10 cellular contexts compared by ENCODE assay signal in the genomic region with DNA sequence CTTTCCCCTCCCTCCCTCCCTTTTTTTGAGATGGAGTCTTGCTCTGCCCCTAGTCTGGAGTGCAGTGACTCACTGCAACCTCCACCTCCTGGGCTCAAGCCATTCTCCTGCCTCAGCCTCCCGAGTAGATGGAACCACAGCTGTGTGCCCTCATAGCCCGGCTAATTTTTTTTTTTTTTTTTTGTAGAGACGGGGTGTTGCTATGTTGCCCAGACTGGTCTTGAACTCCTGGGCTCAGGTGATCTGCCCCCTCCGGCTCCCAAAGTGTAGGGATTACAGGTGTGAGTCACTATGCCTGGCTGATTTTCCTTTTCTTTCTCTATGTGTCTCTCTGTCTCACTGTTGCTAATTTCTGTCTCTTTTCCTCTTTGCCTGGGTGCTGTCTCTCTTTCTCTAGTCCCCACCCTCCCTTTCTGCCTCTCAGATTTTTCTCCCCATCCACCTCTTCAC.
A peak's percentile ranks its signal among the peaks of the same experiment; 100 is the strongest.
DNase-seq lines count a peak whose midpoint lies in the region; ATAC-seq, FAIRE-seq and TF ChIP-seq lines count a peak whose summit lies in the region.
"Had no signal": no experiment of that assay in that cellular context is flagged by ENCODE, and none has a peak within 500 bp of the region (broad histone marks: within the 10 kb centered on the region; RNA-seq: fewer than 3 reads in every experiment).

No MANE protein-coding gene starts in this region.

- ATAC-seq in SK-N-SH treated with all-trans-retinoic acid at 6 μM for 48 hours (peak; percentile 16; the same call in 2 of the 3 replicates), GM19324 (IDR thresholded peaks at IDR 0.05; ENCODE audit: low FRiP score, unreplicated experiment) (no peak)
- no peak for ATAC-seq in stimulated activated effector memory CD8-positive, alpha-beta T cell treated with anti-CD3 and anti-CD28 coated beads, Interleukin-12 subunit alpha, Interleukin-12 subunit beta, amount 100 ng/mL, for 72 hours

- H3K4me1 ChIP-seq in esophagus squamous epithelium = peaks cover 11 to 42% (median 18%) of the 10 kb centered on the region in 3 donors

- no peak overlapping the region for H3K27ac ChIP-seq in esophagus squamous epithelium

- H3K9me3 ChIP-seq in esophagus squamous epithelium = no peaks in the 10 kb centered on the region

- H3K36me3 ChIP-seq in esophagus squamous epithelium = peaks cover 0 to 26% (median 20%) of the 10 kb centered on the region in 3 donors

- CTCF ChIA-PET in activated naive CD4-positive, alpha-beta T cell treated with anti-CD3 and anti-CD28 coated beads, Interleukin-2, amount 10 ng/mL, durations not matched to agents 7 days and 5 days (lab: Charles Lee) = no interaction called here

- H3K4me1 Mint-ChIP-seq in activated naive CD4-positive, alpha-beta T cell treated with anti-CD3 and anti-CD28 coated beads, Interleukin-2, amount 10 ng/mL, durations not matched to agents 7 days and 5 days = peaks cover 25% of the 10 kb centered on the region
- peaks cover 30% of the 10 kb centered on the region for H3K4me1 Mint-ChIP-seq in stimulated activated effector memory CD8-positive, alpha-beta T cell treated with anti-CD3 and anti-CD28 coated beads, Interleukin-12 subunit alpha, Interleukin-12 subunit beta, amount 100 ng/mL, for 72 hours

- intact Hi-C loops in esophagus squamous epithelium (cut with DNase I) = no loop called here

- no peaks in the 10 kb centered on the region for H3K36me3 Mint-ChIP-seq in activated naive CD4-positive, alpha-beta T cell treated with anti-CD3 and anti-CD28 coated beads, Interleukin-2, amount 10 ng/mL, durations not matched to agents 7 days and 5 days
- peaks cover 7% of the 10 kb centered on the region for H3K36me3 Mint-ChIP-seq in stimulated activated effector memory CD8-positive, alpha-beta T cell treated with anti-CD3 and anti-CD28 coated beads, Interleukin-12 subunit alpha, Interleukin-12 subunit beta, amount 100 ng/mL, for 72 hours

- FAIRE-seq in GM12892 (lab: Jason Lieb, UNC) = no peak

- no peak for DNase-seq in activated naive CD4-positive, alpha-beta T cell treated with anti-CD3 and anti-CD28 coated beads, Interleukin-2, amount 10 ng/mL, durations not matched to agents 7 days and 5 days
- no peak for DNase-seq in activated naive CD4-positive, alpha-beta T cell (lab: John Stamatoyannopoulos, UW)
- DNase-seq in esophagus squamous epithelium (lab: John Stamatoyannopoulos, UW) (no peak), NCI-H524 treated with DMSO at 0.1 percent for 48 hours (lab: John Stamatoyannopoulos, UW) (no peak), GM12892 (ENCODE audit: insufficient read length) (no peak)
- no peak for DNase-seq in stimulated activated effector memory CD8-positive, alpha-beta T cell treated with anti-CD3 and anti-CD28 coated beads, Interleukin-12 subunit alpha, Interleukin-12 subunit beta, amount 100 ng/mL, for 72 hours (ENCODE audit: low spot score in 2 of 2)
- DNase-seq: amniotic stem cell had no signal

- H3K4me3 Mint-ChIP-seq in activated naive CD4-positive, alpha-beta T cell treated with anti-CD3 and anti-CD28 coated beads, Interleukin-2, amount 10 ng/mL, durations not matched to agents 7 days and 5 days = peak overlapping the region; percentile 6
- peak overlapping the region; percentile 63 for H3K4me3 Mint-ChIP-seq in stimulated activated effector memory CD8-positive, alpha-beta T cell treated with anti-CD3 and anti-CD28 coated beads, Interleukin-12 subunit alpha, Interleukin-12 subunit beta, amount 100 ng/mL, for 72 hours

- H3K9me3 Mint-ChIP-seq in activated naive CD4-positive, alpha-beta T cell treated with anti-CD3 and anti-CD28 coated beads, Interleukin-2, amount 10 ng/mL, durations not matched to agents 7 days and 5 days = no peaks in the 10 kb centered on the region
- no peaks in the 10 kb centered on the region for H3K9me3 Mint-ChIP-seq in stimulated activated effector memory CD8-positive, alpha-beta T cell treated with anti-CD3 and anti-CD28 coated beads, Interleukin-12 subunit alpha, Interleukin-12 subunit beta, amount 100 ng/mL, for 72 hours

- TF ChIP-seq POLR2A in esophagus squamous epithelium (IDR thresholded peaks at IDR 0.05) = no peak
- TF ChIP-seq POLR2A in GM12892 (IDR thresholded peaks at IDR 0.05; ENCODE audit: low read depth, low read length) = no peak

- WGBS in esophagus squamous epithelium, 2 donors = 24 to 41% methylated on average over 4 of the region's 4 CpGs

- H3K27me3 ChIP-seq in esophagus squamous epithelium = peaks cover 0 to 30% (median 0%) of the 10 kb centered on the region in 4 donors

- H3K27ac Mint-ChIP-seq in activated naive CD4-positive, alpha-beta T cell treated with anti-CD3 and anti-CD28 coated beads, Interleukin-2, amount 10 ng/mL, durations not matched to agents 7 days and 5 days = no peak overlapping the region
- H3K27ac Mint-ChIP-seq in stimulated activated effector memory CD8-positive, alpha-beta T cell treated with anti-CD3 and anti-CD28 coated beads, Interleukin-12 subunit alpha, Interleukin-12 subunit beta, amount 100 ng/mL, for 72 hours = no peak overlapping the region

- peak overlapping the region in 3 of 4 donors; percentile 24 to 58 (median 32) for H3K4me3 ChIP-seq in esophagus squamous epithelium
- H3K4me3 ChIP-seq: lung had no signal

- TF ChIP-seq CTCF in esophagus squamous epithelium (IDR thresholded peaks at IDR 0.05) = no peak

- peaks cover 48% of the 10 kb centered on the region for H3K27me3 Mint-ChIP-seq in activated naive CD4-positive, alpha-beta T cell treated with anti-CD3 and anti-CD28 coated beads, Interleukin-2, amount 10 ng/mL, durations not matched to agents 7 days and 5 days

TF ChIP-seq in SK-N-SH treated with all-trans-retinoic acid at 6 μM for 48 hours, 23 proteins besides CTCF, POLR2A, EP300 and RAD21:
- TF ChIP-seq, protein P1, sequence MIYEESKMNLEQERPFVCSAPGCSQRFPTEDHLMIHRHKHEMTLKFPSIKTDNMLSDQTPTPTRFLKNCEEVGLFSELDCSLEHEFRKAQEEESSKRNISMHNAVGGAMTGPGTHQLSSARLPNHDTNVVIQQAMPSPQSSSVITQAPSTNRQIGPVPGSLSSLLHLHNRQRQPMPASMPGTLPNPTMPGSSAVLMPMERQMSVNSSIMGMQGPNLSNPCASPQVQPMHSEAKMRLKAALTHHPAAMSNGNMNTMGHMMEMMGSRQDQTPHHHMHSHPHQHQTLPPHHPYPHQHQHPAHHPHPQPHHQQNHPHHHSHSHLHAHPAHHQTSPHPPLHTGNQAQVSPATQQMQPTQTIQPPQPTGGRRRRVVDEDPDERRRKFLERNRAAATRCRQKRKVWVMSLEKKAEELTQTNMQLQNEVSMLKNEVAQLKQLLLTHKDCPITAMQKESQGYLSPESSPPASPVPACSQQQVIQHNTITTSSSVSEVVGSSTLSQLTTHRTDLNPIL (CRISPR knock-in tag; IDR thresholded peaks at IDR 0.05; ENCODE audit: low read depth) = no peak
